ENCODE assay signal across 26 cellular contexts in genomic region chr13:22032905-22033304, GRCh38.
"Had no signal": no experiment of that assay in that cellular context is flagged by ENCODE, and none has a peak within 500 bp of the region (broad histone marks: within the 10 kb centered on the region; RNA-seq: fewer than 3 reads in every experiment).

No MANE protein-coding gene starts in this region.

- ATAC-seq: naive thymus-derived CD8-positive, alpha-beta T cell; natural killer cell treated with Interleukin-12 subunit alpha and Interleukin-12 subunit beta and Interleukin-15 and Interleukin-18, amount 100 ng/mL, for 72 hours; psoas muscle; right cardiac atrium; right lobe of liver; stimulated activated effector memory CD8-positive, alpha-beta T cell treated with anti-CD3 and anti-CD28 coated beads, Interleukin-12 subunit alpha, Interleukin-12 subunit beta, amount 100 ng/mL, for 72 hours; stimulated activated naive B cell treated with anti-CD40 and anti-IgM and Interleukin-4, amounts not matched to agents 10 μg/mL and 1 μg/mL and 100 μg/mL, for 72 hours; upper lobe of right lung had no signal

- H3K27ac ChIP-seq: neutrophil, parathyroid adenoma, psoas muscle, right lobe of liver, sigmoid colon, suprapubic skin, testis, tibial artery, transverse colon, upper lobe of right lung, uterus had no signal

- H3K4me3 ChIP-seq: psoas muscle, right lobe of liver, sigmoid colon, suprapubic skin, testis, tibial artery, transverse colon, upper lobe of right lung, uterus had no signal

- H3K36me3 ChIP-seq: neutrophil, right lobe of liver, sigmoid colon, suprapubic skin, tibial artery, transverse colon, upper lobe of right lung, uterus had no signal

- H3K27me3 ChIP-seq: neutrophil, right lobe of liver, sigmoid colon, suprapubic skin, testis, tibial artery, transverse colon, upper lobe of right lung, uterus had no signal

- H3K4me1 ChIP-seq: parathyroid adenoma, psoas muscle, right lobe of liver, suprapubic skin, testis, transverse colon, upper lobe of right lung, uterus had no signal

- H3K79me2 ChIP-seq: parathyroid adenoma had no signal

- H2AFZ ChIP-seq: parathyroid adenoma had no signal

- DNase-seq: naive thymus-derived CD8-positive, alpha-beta T cell; nephron progenitor cell; nucleus accumbens; posterior cingulate gyrus; psoas muscle; right cardiac atrium; right lobe of liver; sigmoid colon; small intestine; stimulated activated CD4-positive, alpha-beta T cell treated with anti-CD3 and anti-CD28 coated beads, Interleukin-15, amount 100 ng/mL, for 24 hours; stimulated activated CD4-positive, alpha-beta T cell treated with anti-CD3 and anti-CD28 coated beads, Interleukin-2, amount 100 ng/mL, for 24 hours; stimulated activated CD4-positive, alpha-beta T cell treated with anti-CD3 and anti-CD28 coated beads, Interleukin-2, amount 100 ng/mL, for 48 hours; stimulated activated CD4-positive, alpha-beta T cell treated with anti-CD3 and anti-CD28 coated beads, Interleukin-4, amount 100 ng/mL, for 24 hours; stimulated activated naive B cell treated with anti-CD40 and anti-IgM and Interleukin-4, amounts not matched to agents 10 μg/mL and 1 μg/mL and 100 μg/mL, for 72 hours; stimulated activated naive CD4-positive, alpha-beta T cell treated with Interleukin-2 at 50 U/mL for 16 hours; substantia nigra; testis; tibial artery; transverse colon; upper lobe of right lung; uterus had no signal

- H3K9me3 ChIP-seq: neutrophil, psoas muscle, right lobe of liver, sigmoid colon, suprapubic skin, testis, tibial artery, transverse colon, upper lobe of right lung, uterus had no signal
